ENCODE assay signal across 18 cellular contexts in the genomic region with DNA sequence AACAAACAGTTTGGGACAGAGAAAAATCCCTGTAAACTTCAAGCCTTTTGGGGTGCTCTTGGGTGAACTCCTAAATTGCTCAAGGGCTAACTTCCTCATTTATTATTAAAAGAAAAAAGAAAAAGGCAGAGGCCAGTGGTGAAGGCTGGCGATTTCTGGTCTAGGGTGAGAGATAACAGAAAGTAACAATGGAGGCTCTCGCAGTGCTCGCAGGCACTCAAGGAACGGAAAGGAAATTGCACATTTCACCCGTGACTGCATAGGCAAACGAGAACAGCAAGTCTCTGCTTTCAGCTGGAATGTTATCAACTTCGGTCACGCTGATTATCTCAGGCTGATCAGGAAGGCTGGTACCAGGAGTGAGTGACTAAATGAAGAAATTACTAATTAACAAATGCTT.
DNase-seq lines count a peak whose midpoint lies in the region; ATAC-seq and TF ChIP-seq lines count a peak whose summit lies in the region.
"Had no signal": no experiment of that assay in that cellular context is flagged by ENCODE, and none has a peak within 500 bp of the region (broad histone marks: within the 10 kb centered on the region; RNA-seq: fewer than 3 reads in every experiment).

No MANE protein-coding gene starts in this region.

- peak overlapping the region in 2 of 4 donors; percentile 74 to 86 for H3K27ac ChIP-seq in Peyer's patch
- H3K27ac ChIP-seq: gastrocnemius medialis, KMS-11 had no signal

- TF ChIP-seq POLR2A in Peyer's patch (IDR thresholded peaks at IDR 0.05): peak in 1 of 2 donors; percentile 64

- H3K9me3 Mint-ChIP-seq in effector memory CD8-positive, alpha-beta T cell: no peaks in the 10 kb centered on the region
- H3K9me3 Mint-ChIP-seq: activated CD4-positive, alpha-beta memory T cell treated with anti-CD3 and anti-CD28 coated beads for 36 hours; mesothelial cell of epicardium had no signal

- H3K4me3 ChIP-seq in Peyer's patch: peak overlapping the region in 1 of 4 donors; percentile 1
- H3K4me3 ChIP-seq: dorsolateral prefrontal cortex, gastrocnemius medialis had no signal

- peaks cover 0 to 41% (median 2%) of the 10 kb centered on the region in 4 donors for H3K4me1 ChIP-seq in Peyer's patch
- H3K4me1 ChIP-seq: gastrocnemius medialis had no signal

- H3K36me3 Mint-ChIP-seq in effector memory CD8-positive, alpha-beta T cell (ENCODE audit: insufficient read depth): peaks cover 2% of the 10 kb centered on the region
- H3K36me3 Mint-ChIP-seq: activated CD4-positive, alpha-beta memory T cell treated with anti-CD3 and anti-CD28 coated beads for 36 hours; mesothelial cell of epicardium had no signal

- no peaks in the 10 kb centered on the region for H3K27me3 ChIP-seq in Peyer's patch
- H3K27me3 ChIP-seq: dorsolateral prefrontal cortex, gastrocnemius medialis had no signal

- H3K9me3 ChIP-seq in Peyer's patch: no peaks in the 10 kb centered on the region
- H3K9me3 ChIP-seq: gastrocnemius medialis had no signal

- ATAC-seq in effector memory CD8-positive, alpha-beta T cell (replicated peaks): peak; percentile 14
- no peak for ATAC-seq in HG02588 (IDR thresholded peaks at IDR 0.05; ENCODE audit: unreplicated experiment)
- ATAC-seq in GM21526 (IDR thresholded peaks at IDR 0.05; ENCODE audit: low FRiP score, unreplicated experiment): no peak

- peak; percentile 61 for DNase-seq in DMS79 (lab: John Stamatoyannopoulos, UW)
- peak in 2 of 3 donors; percentile 41 to 63 for DNase-seq in Peyer's patch
- DNase-seq in effector memory CD8-positive, alpha-beta T cell: no peak
- peak; percentile 69 for DNase-seq in mucosa of gallbladder (ENCODE audit: low spot score)
- DNase-seq in NCI-H510A treated with DMSO at 0.1 percent for 48 hours (lab: John Stamatoyannopoulos, UW): no peak
- DNase-seq in stimulated activated CD4-positive, alpha-beta T cell treated with anti-CD3 and anti-CD28 coated beads, Interleukin-4, amount 100 ng/mL, for 1 hour: no peak
- DNase-seq: activated CD4-positive, alpha-beta memory T cell treated with anti-CD3 and anti-CD28 coated beads for 36 hours; gastrocnemius medialis; HCEC 1CT; NCI-H2029 treated with DMSO at 0.1 percent for 48 hours; NCI-H82; occipital lobe; T1000 had no signal

- H3K4me1 Mint-ChIP-seq in effector memory CD8-positive, alpha-beta T cell (ENCODE audit: low read depth in 2 of 2): peaks cover 5 to 6% of the 10 kb centered on the region in 2 donors

- H3K36me3 ChIP-seq in Peyer's patch: no peaks in the 10 kb centered on the region
- H3K36me3 ChIP-seq: gastrocnemius medialis had no signal

- no peak overlapping the region for H3K27ac Mint-ChIP-seq in effector memory CD8-positive, alpha-beta T cell
- H3K27ac Mint-ChIP-seq: activated CD4-positive, alpha-beta memory T cell treated with anti-CD3 and anti-CD28 coated beads for 36 hours; mesothelial cell of epicardium had no signal

- no peaks in the 10 kb centered on the region for H3K27me3 Mint-ChIP-seq in effector memory CD8-positive, alpha-beta T cell
- H3K27me3 Mint-ChIP-seq: activated CD4-positive, alpha-beta memory T cell treated with anti-CD3 and anti-CD28 coated beads for 36 hours had no signal

- TF ChIP-seq CTCF in Peyer's patch (IDR thresholded peaks at IDR 0.05): no peak

- no peak overlapping the region for H3K4me3 Mint-ChIP-seq in effector memory CD8-positive, alpha-beta T cell
- H3K4me3 Mint-ChIP-seq: activated CD4-positive, alpha-beta memory T cell treated with anti-CD3 and anti-CD28 coated beads for 36 hours; mesothelial cell of epicardium had no signal

Comparison
In these comparisons a context has a peak if more than half of its experiments do, and no peak if none do; other contexts are left out.
1. DNase-seq: peak in DMS79 (single experiment), Peyer's patch (2 of 3) and mucosa of gallbladder (single experiment); none in effector memory CD8-positive, alpha-beta T cell (0 of 3), NCI-H510A treated with DMSO at 0.1 percent for 48 hours (single experiment) and stimulated activated CD4-positive, alpha-beta T cell treated with anti-CD3 and anti-CD28 coated beads, Interleukin-4, amount 100 ng/mL, for 1 hour (single experiment).